Comparison of ENCODE assay signal across 17 cellular contexts in genomic region chr4:74660866-74661265, GRCh38.
"Had no signal": no experiment of that assay in that cellular context is flagged by ENCODE, and none has a peak within 500 bp of the region (broad histone marks: within the 10 kb centered on the region; RNA-seq: fewer than 3 reads in every experiment).

No MANE protein-coding gene starts in this region.

- DNase-seq: activated CD4-positive, alpha-beta T cell treated with anti-CD3 and anti-CD28 coated beads, Interleukin-2, amount 50 U/mL, for 48 hours; activated CD8-positive, alpha-beta memory T cell treated with anti-CD3 and anti-CD28 coated beads, Interleukin-2, amount 10 ng/mL, durations not matched to agents 7 days and 5 days; activated effector memory CD4-positive, alpha-beta T cell treated with Interleukin-2 at 50 U/mL for 16 hours; activated naive CD4-positive, alpha-beta T cell treated with anti-CD3 and anti-CD28 coated beads, Interleukin-2, amount 50 U/mL, for 16 hours; activated T-cell treated with anti-CD3 and anti-CD28 coated beads, Interleukin-2, amount 50 U/mL, for 4 hours; adrenal gland; caudate nucleus; effector CD4-positive, alpha-beta T cell; heart left ventricle; naive B cell; ovary; stimulated activated CD4-positive, alpha-beta T cell treated with anti-CD3 and anti-CD28 coated beads, Interleukin-2, amount 100 ng/mL, for 48 hours had no signal

- H3K4me3 ChIP-seq: adrenal gland, coronary artery, heart left ventricle, lung, neural progenitor cell, ovary had no signal

- H3K9ac ChIP-seq: neural progenitor cell had no signal

- H3K27ac ChIP-seq: adrenal gland, coronary artery, heart left ventricle, neural progenitor cell, ovary, VCaP had no signal

- H3K4me1 ChIP-seq: adrenal gland had no signal

- ATAC-seq: activated CD8-positive, alpha-beta memory T cell treated with anti-CD3 and anti-CD28 coated beads, Interleukin-2, amount 10 ng/mL, durations not matched to agents 7 days and 5 days; heart left ventricle; stimulated activated memory B cell treated with anti-CD40 and anti-IgM and Interleukin-4, amounts not matched to agents 10 μg/mL and 1 μg/mL and 100 μg/mL, for 72 hours had no signal

- H3K9me3 ChIP-seq: adrenal gland, heart left ventricle, ovary had no signal

- H3K27me3 ChIP-seq: adrenal gland, heart left ventricle, neural progenitor cell, ovary had no signal

- H3K4me2 ChIP-seq: neural progenitor cell had no signal

- H3K36me3 ChIP-seq: adrenal gland, heart left ventricle, neural progenitor cell, ovary had no signal
